Comparison of ENCODE assay signal across 23 cellular contexts in genomic region chr17:27346228-27346899, GRCh38. TPM values are rescaled to one million over a fixed set of nuclear protein-coding genes. Genes with fewer than 3 reads are reported as not detected.
A peak's percentile ranks its signal among the peaks of the same experiment; 100 is the strongest.
DNase-seq lines count a peak whose midpoint lies in the region; ATAC-seq and TF ChIP-seq lines count a peak whose summit lies in the region.
"Had no signal": no experiment of that assay in that cellular context is flagged by ENCODE, and none has a peak within 500 bp of the region (broad histone marks: within the 10 kb centered on the region; RNA-seq: fewer than 3 reads in every experiment).

No MANE protein-coding gene starts in this region.

- peak overlapping the region in 8 of 11 experiments; percentile 1 to 60 (median 30); a peak in 10 of 22 replicates for H3K27ac ChIP-seq in BLaER1 treated with 17β-estradiol and CSF1 and Interleukin-3, amounts not matched to agents 10 nM and 100 nM
- no peak overlapping the region for H3K27ac ChIP-seq in OCI-LY3 (ENCODE audit: low read length)
- H3K27ac ChIP-seq in hepatocyte: peak overlapping the region; percentile 95
- H3K27ac ChIP-seq in trophoblast cell (ENCODE audit: low read depth, low read length): no peak overlapping the region
- no peak overlapping the region for H3K27ac ChIP-seq in gastrocnemius medialis
- H3K27ac ChIP-seq in Peyer's patch: peak overlapping the region in 1 of 4 donors; percentile 40
- H3K27ac ChIP-seq: SJCRH30 had no signal

- no peaks in the 10 kb centered on the region for H3K27me3 ChIP-seq in BLaER1 treated with 17β-estradiol and CSF1 and Interleukin-3, amounts not matched to agents 10 nM and 100 nM
- H3K27me3 ChIP-seq in OCI-LY3 (ENCODE audit: low read depth, low read length) (peaks cover 15% of the 10 kb centered on the region), hepatocyte (no peaks in the 10 kb centered on the region), trophoblast cell (ENCODE audit: insufficient read depth, low read length) (no peaks in the 10 kb centered on the region), gastrocnemius medialis (no peaks in the 10 kb centered on the region), Peyer's patch (no peaks in the 10 kb centered on the region)
- H3K27me3 ChIP-seq: SJCRH30, spleen, thyroid gland had no signal

- H3K9me3 ChIP-seq in BLaER1 treated with 17β-estradiol and CSF1 and Interleukin-3, amounts not matched to agents 10 nM and 100 nM (replicated peaks in 1 of 11): peaks cover 0 to 12% (median 0%) of the 10 kb centered on the region in 11 experiments; a peak in 6 of 22 replicates
- no peaks in the 10 kb centered on the region for H3K9me3 ChIP-seq in OCI-LY3 (ENCODE audit: insufficient read depth, low read length)
- H3K9me3 ChIP-seq in hepatocyte (ENCODE audit: low read depth): no peaks in the 10 kb centered on the region
- peaks cover 2% of the 10 kb centered on the region for H3K9me3 ChIP-seq in trophoblast cell (ENCODE audit: insufficient read depth, low read depth, low read length)
- H3K9me3 ChIP-seq in gastrocnemius medialis: no peaks in the 10 kb centered on the region
- no peaks in the 10 kb centered on the region for H3K9me3 ChIP-seq in Peyer's patch
- H3K9me3 ChIP-seq: SJCRH30, spleen, thyroid gland had no signal

- no peak overlapping the region for H3K18ac ChIP-seq in trophoblast cell (ENCODE audit: low read length)

- peak overlapping the region; percentile 20 to 85 (median 49) for H3K4me2 ChIP-seq in BLaER1 treated with 17β-estradiol and CSF1 and Interleukin-3, amounts not matched to agents 10 nM and 100 nM
- H3K4me2 ChIP-seq in OCI-LY3 (ENCODE audit: low read length): peak overlapping the region; percentile 25; the same call in 1 of the 2 replicates
- H3K4me2 ChIP-seq in hepatocyte: peak overlapping the region; percentile 79
- no peak overlapping the region for H3K4me2 ChIP-seq in trophoblast cell (ENCODE audit: low read length)

- intact Hi-C loops in gastrocnemius medialis (cut with DNase I; ENCODE audit: low total_unique reads): no loop called here

- no peak overlapping the region for H3K4me3 ChIP-seq in BLaER1 treated with 17β-estradiol and CSF1 and Interleukin-3, amounts not matched to agents 10 nM and 100 nM
- H3K4me3 ChIP-seq in OCI-LY3 (ENCODE audit: low read length) (no peak overlapping the region), hepatocyte (no peak overlapping the region), trophoblast cell (ENCODE audit: low read depth, low read length) (no peak overlapping the region), gastrocnemius medialis (no peak overlapping the region), Peyer's patch (no peak overlapping the region)
- H3K4me3 ChIP-seq: SJCRH30, spleen, thyroid gland had no signal

- H2BK120ac ChIP-seq in trophoblast cell (ENCODE audit: insufficient read depth, low read length, poor library complexity): no peak overlapping the region

- no peak overlapping the region for H4K91ac ChIP-seq in trophoblast cell (ENCODE audit: low read depth, low read length)

- H2BK5ac ChIP-seq in trophoblast cell (ENCODE audit: low read depth, low read length, poor library complexity): no peak overlapping the region

- H4K8ac ChIP-seq in trophoblast cell (ENCODE audit: low read depth, low read length): no peak overlapping the region

- peaks cover 37 to 73% (median 58%) of the 10 kb centered on the region in 10 experiments for H3K4me1 ChIP-seq in BLaER1 treated with 17β-estradiol and CSF1 and Interleukin-3, amounts not matched to agents 10 nM and 100 nM
- peaks cover 45% of the 10 kb centered on the region for H3K4me1 ChIP-seq in OCI-LY3 (ENCODE audit: low read length)
- peaks cover 25% of the 10 kb centered on the region for H3K4me1 ChIP-seq in hepatocyte (ENCODE audit: insufficient read depth)
- H3K4me1 ChIP-seq in trophoblast cell (ENCODE audit: control insufficient read depth in 1 of 2, insufficient read depth in 2 of 2, low read length in 2 of 2): peaks cover 2 to 18% of the 10 kb centered on the region in 2 experiments
- peaks cover 0 to 6% of the 10 kb centered on the region in 2 donors for H3K4me1 ChIP-seq in gastrocnemius medialis
- H3K4me1 ChIP-seq in Peyer's patch: peaks cover 0 to 6% (median 0%) of the 10 kb centered on the region in 4 donors
- H3K4me1 ChIP-seq: SJCRH30 had no signal

- H2BK12ac ChIP-seq in trophoblast cell (ENCODE audit: low read length): no peak overlapping the region

- peak overlapping the region in 2 of 11 experiments; percentile 7 to 26; a peak in 1 of 22 replicates for H3K9ac ChIP-seq in BLaER1 treated with 17β-estradiol and CSF1 and Interleukin-3, amounts not matched to agents 10 nM and 100 nM
- H3K9ac ChIP-seq in OCI-LY3 (ENCODE audit: low read length): no peak overlapping the region
- peak overlapping the region; percentile 10 for H3K9ac ChIP-seq in trophoblast cell (ENCODE audit: low read length)

- H2AFZ ChIP-seq in OCI-LY3 (ENCODE audit: low read depth, low read length) (no peak overlapping the region), hepatocyte (no peak overlapping the region), trophoblast cell (ENCODE audit: insufficient read depth, low read length, poor library complexity) (no peak overlapping the region)

- H3K79me2 ChIP-seq in OCI-LY3 (ENCODE audit: low read length) (no peaks in the 10 kb centered on the region), hepatocyte (no peaks in the 10 kb centered on the region), trophoblast cell (ENCODE audit: control insufficient read depth, insufficient read depth, low read length, poor library complexity) (peaks cover 3% of the 10 kb centered on the region)

- TF ChIP-seq POLR2A in gastrocnemius medialis (IDR thresholded peaks at IDR 0.05) (no peak), Peyer's patch (IDR thresholded peaks at IDR 0.05) (no peak)

- H3K4me3 Mint-ChIP-seq in activated naive CD8-positive, alpha-beta T cell treated with anti-CD3 and anti-CD28 coated beads, Interleukin-2, amount 50 U/mL, for 24 hours: no peak overlapping the region
- H3K4me3 Mint-ChIP-seq: stimulated activated naive CD8-positive, alpha-beta T cell treated with anti-CD3 and anti-CD28 coated beads, Interleukin-15, Interleukin-2, amounts not matched to agents 100 ng/mL and 50 ng/mL, for 24 hours had no signal

- H3K23ac ChIP-seq in trophoblast cell (ENCODE audit: low read length): no peak overlapping the region

- peaks cover 2% of the 10 kb centered on the region for H3K27me3 Mint-ChIP-seq in activated naive CD8-positive, alpha-beta T cell treated with anti-CD3 and anti-CD28 coated beads, Interleukin-2, amount 50 U/mL, for 24 hours

- H3K79me1 ChIP-seq in trophoblast cell (ENCODE audit: low read length): peaks cover 21% of the 10 kb centered on the region

- H3K4ac ChIP-seq in trophoblast cell (ENCODE audit: low read depth, low read length): no peak overlapping the region

- peaks cover 12% of the 10 kb centered on the region for H3K4me1 Mint-ChIP-seq in activated naive CD8-positive, alpha-beta T cell treated with anti-CD3 and anti-CD28 coated beads, Interleukin-2, amount 50 U/mL, for 24 hours

- H3K14ac ChIP-seq in trophoblast cell (ENCODE audit: low read length): no peak overlapping the region

- 80% methylated on average over 8 of the region's 8 CpGs for WGBS in hepatocyte (ENCODE audit: low lambda C conversion rate, missing lambda C conversion rate)
- no CpG with 5 or more reads among the region's 8 CpGs for WGBS in trophoblast cell (ENCODE audit: extremely low coverage, insufficient coverage, insufficient read length)

- in situ Hi-C loops in gastrocnemius medialis (cut with MboI; ENCODE audit: low sequenced_read_pairs in 4 of 4): no loop called here

- TF ChIP-seq CTCF in OCI-LY3 (IDR thresholded peaks at IDR 0.05; ENCODE audit: low read depth, low read length) (no peak), hepatocyte (IDR thresholded peaks at IDR 0.05; ENCODE audit: poor library complexity) (no peak), gastrocnemius medialis (IDR thresholded peaks at IDR 0.05 in 4 of 5, conservative IDR thresholded peaks at IDR 0.05 in 1 of 5) (no peak), Peyer's patch (IDR thresholded peaks at IDR 0.05) (no peak)

- H4K20me1 ChIP-seq in BLaER1 treated with 17β-estradiol and CSF1 and Interleukin-3, amounts not matched to agents 10 nM and 100 nM: no peaks in the 10 kb centered on the region
- no peaks in the 10 kb centered on the region for H4K20me1 ChIP-seq in OCI-LY3 (ENCODE audit: insufficient read depth, low read length)
- H4K20me1 ChIP-seq in hepatocyte (ENCODE audit: insufficient read depth, poor library complexity, severe bottlenecking): no peaks in the 10 kb centered on the region

- H3K36me3 Mint-ChIP-seq in activated naive CD8-positive, alpha-beta T cell treated with anti-CD3 and anti-CD28 coated beads, Interleukin-2, amount 50 U/mL, for 24 hours (ENCODE audit: low read depth): no peaks in the 10 kb centered on the region

- no peaks in the 10 kb centered on the region for H3K9me2 ChIP-seq in hepatocyte (replicated peaks; ENCODE audit: insufficient read depth)

- ATAC-seq in gastrocnemius medialis: no peak
- no peak for ATAC-seq in activated naive CD8-positive, alpha-beta T cell treated with anti-CD3 and anti-CD28 coated beads, Interleukin-2, amount 50 U/mL, for 24 hours
- ATAC-seq: PC-3 had no signal

- H3K27ac Mint-ChIP-seq in activated naive CD8-positive, alpha-beta T cell treated with anti-CD3 and anti-CD28 coated beads, Interleukin-2, amount 50 U/mL, for 24 hours: no peak overlapping the region
- H3K27ac Mint-ChIP-seq: stimulated activated naive CD8-positive, alpha-beta T cell treated with anti-CD3 and anti-CD28 coated beads, Interleukin-15, Interleukin-2, amounts not matched to agents 100 ng/mL and 50 ng/mL, for 24 hours had no signal

- DNase-seq in hepatocyte (ENCODE audit: low spot score) (no peak), trophoblast cell (no peak), gastrocnemius medialis (no peak), Peyer's patch (no peak), GM03348 (ENCODE audit: low spot score) (no peak)
- DNase-seq in activated naive CD8-positive, alpha-beta T cell treated with anti-CD3 and anti-CD28 coated beads, Interleukin-2, amount 50 U/mL, for 24 hours: no peak
- DNase-seq: activated CD8-positive, alpha-beta memory T cell treated with anti-CD3 and anti-CD28 coated beads for 24 hours; activated naive CD4-positive, alpha-beta T cell treated with anti-CD3 and anti-CD28 coated beads, Interleukin-2, amount 50 U/mL, for 16 hours; C1 segment of cervical spinal cord; cerebellar nuclear complex; hippocampal formation; MV-4-11; NCI-H1694; PC-3; retina; SJCRH30; spleen; stimulated activated CD4-positive, alpha-beta T cell treated with anti-CD3 and anti-CD28 coated beads, Interleukin-4, amount 100 ng/mL, for 24 hours; T-helper 1 cell had no signal

- no peak overlapping the region for H2AK5ac ChIP-seq in trophoblast cell (ENCODE audit: low read length)

- no peaks in the 10 kb centered on the region for H3K36me3 ChIP-seq in BLaER1 treated with 17β-estradiol and CSF1 and Interleukin-3, amounts not matched to agents 10 nM and 100 nM
- H3K36me3 ChIP-seq in OCI-LY3 (replicated peaks; ENCODE audit: low read depth, low read length) (no peaks in the 10 kb centered on the region), hepatocyte (replicated peaks; ENCODE audit: insufficient read depth, low read depth) (no peaks in the 10 kb centered on the region), trophoblast cell (ENCODE audit: control insufficient read depth in 1 of 2, insufficient read depth in 2 of 2, low read length in 2 of 2) (no peaks in the 10 kb centered on the region), gastrocnemius medialis (no peaks in the 10 kb centered on the region), Peyer's patch (no peaks in the 10 kb centered on the region)
- H3K36me3 ChIP-seq: SJCRH30, spleen, thyroid gland had no signal

- no peak overlapping the region for H4K12ac ChIP-seq in trophoblast cell (ENCODE audit: low read depth, low read length)

- H3K9me3 Mint-ChIP-seq in activated naive CD8-positive, alpha-beta T cell treated with anti-CD3 and anti-CD28 coated beads, Interleukin-2, amount 50 U/mL, for 24 hours: no peaks in the 10 kb centered on the region
- H3K9me3 Mint-ChIP-seq: stimulated activated naive CD8-positive, alpha-beta T cell treated with anti-CD3 and anti-CD28 coated beads, Interleukin-15, Interleukin-2, amounts not matched to agents 100 ng/mL and 50 ng/mL, for 24 hours had no signal

RNA-seq across cellular contexts. Expression of gene WSB1, which starts 52.5 kb away (rescaled TPM):
- total RNA-seq in hepatocyte (179 and 214 TPM in 2 replicates), gastrocnemius medialis (10 to 100 TPM; 15.8 to 48.1 (median 20.4) TPM), Peyer's patch (100 to 1,000 TPM in 2 of 4 donors, 10 to 100 TPM in 2; 61.5 to 208 (median 112) TPM)
- 161 and 206 TPM in 2 replicates for polyA plus RNA-seq in hepatocyte
- 193 and 206 TPM in 2 replicates for polyA plus RNA-seq in trophoblast cell (2013)

Comparison
In these comparisons a context has a peak if more than half of its experiments do, and no peak if none do; other contexts are left out.
1. H3K27ac ChIP-seq: peak in BLaER1 treated with 17β-estradiol and CSF1 and Interleukin-3, amounts not matched to agents 10 nM and 100 nM (8 of 11) and hepatocyte (single experiment); none in OCI-LY3 (single experiment), trophoblast cell (single experiment) and gastrocnemius medialis (0 of 4).